In the genomic region with DNA sequence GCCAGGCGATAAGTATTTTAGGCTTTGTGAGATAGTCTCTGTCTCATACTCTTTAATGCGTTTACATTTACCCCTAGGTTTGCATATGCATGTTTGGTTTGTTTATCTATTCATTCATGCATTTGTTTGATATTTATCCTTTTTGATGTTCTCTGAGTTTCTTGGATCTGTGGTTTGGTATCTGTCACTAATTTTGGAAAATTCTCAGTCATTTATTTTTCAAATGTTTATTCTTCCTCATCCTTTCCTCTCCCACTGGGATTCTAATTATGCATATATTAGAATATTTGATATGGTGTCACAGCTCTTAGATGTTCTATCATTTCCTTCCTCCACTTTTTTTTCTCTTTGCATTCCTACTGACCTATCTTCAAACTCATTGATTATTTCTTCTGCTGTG, we compare ENCODE assay signal across 1 cellular context. TPM values are rescaled to one million over a fixed set of nuclear protein-coding genes. Genes with fewer than 3 reads are reported as not detected.
"Had no signal": no experiment of that assay in that cellular context is flagged by ENCODE, and none has a peak within 500 bp of the region (broad histone marks: within the 10 kb centered on the region; RNA-seq: fewer than 3 reads in every experiment).

No MANE protein-coding gene starts in this region.

RNA-seq across cellular contexts. Expression of gene DPY19L2, which starts 11.9 kb away (rescaled TPM):
- polyA plus RNA-seq: smooth muscle cell had no signal
